ENCODE assay signal across 27 cellular contexts in the genomic region with DNA sequence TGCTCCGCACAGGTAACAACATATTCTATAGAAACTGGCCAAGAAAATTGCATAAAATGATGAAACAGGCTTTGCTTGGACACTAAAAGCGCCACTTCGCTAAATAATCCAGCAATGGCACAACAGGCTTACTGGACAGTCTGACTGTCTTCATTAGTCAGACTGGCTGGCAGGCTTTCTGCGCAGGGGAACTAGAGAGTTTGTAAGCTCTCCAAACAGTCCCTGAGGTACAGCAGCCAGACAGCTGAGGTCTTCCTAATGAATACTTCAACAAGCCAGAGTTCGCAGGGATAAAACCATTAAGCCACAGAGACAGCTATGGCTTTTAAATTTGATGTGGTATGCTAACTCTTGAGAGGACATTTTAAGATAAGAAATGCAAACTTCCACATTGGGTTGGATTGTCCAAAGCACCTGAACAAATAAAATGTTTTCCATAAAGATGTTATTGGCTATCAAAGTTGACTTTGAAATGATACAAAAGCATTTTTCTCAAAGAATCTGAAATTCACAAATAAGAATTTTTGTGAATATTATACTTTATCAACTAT. TPM values are rescaled to one million over a fixed set of nuclear protein-coding genes. Genes with fewer than 3 reads are reported as not detected.
A peak's percentile ranks its signal among the peaks of the same experiment; 100 is the strongest.
DNase-seq lines count a peak whose midpoint lies in the region; ATAC-seq, FAIRE-seq and TF ChIP-seq lines count a peak whose summit lies in the region.
"Had no signal": no experiment of that assay in that cellular context is flagged by ENCODE, and none has a peak within 500 bp of the region (broad histone marks: within the 10 kb centered on the region; RNA-seq: fewer than 3 reads in every experiment).

No MANE protein-coding gene starts in this region.

- CTCF ChIA-PET in activated CD4-positive, alpha-beta T cell treated with anti-CD3 and anti-CD28 coated beads for 36 hours (lab: Charles Lee) = interaction anchor here (1.1 kb wide), 1 partner anchor 257 kb away, joined by 3 read pairs; no protein-coding TSS in a partner anchor

- H3K36me3 ChIP-seq in pancreas = no peaks in the 10 kb centered on the region
- H3K36me3 ChIP-seq: BLaER1 treated with 17β-estradiol and CSF1 and Interleukin-3, amounts not matched to agents 10 nM and 100 nM had no signal

- no peaks in the 10 kb centered on the region for H3K27me3 ChIP-seq in pancreas
- H3K27me3 ChIP-seq: BLaER1 treated with 17β-estradiol and CSF1 and Interleukin-3, amounts not matched to agents 10 nM and 100 nM had no signal

- peak; percentile 55 for FAIRE-seq in islet of Langerhans (lab: Jason Lieb, UNC)
- peak; percentile 13 for FAIRE-seq in pancreas (lab: Jason Lieb, UNC)
- FAIRE-seq: A549, G401.6, H1, HTR-8/SVneo, K562 had no signal

- no peaks in the 10 kb centered on the region for H3K9me3 Mint-ChIP-seq in activated T-helper 2 cell treated with anti-CD3 and anti-CD28 coated beads, Interferon-gamma antibody, Interleukin-2, Interleukin-4, amounts not matched to agents 10 μg/mL and 5 μg/mL and 100 μg/mL, durations not matched to agents 14 hours and 24 hours and 36 hours
- H3K9me3 Mint-ChIP-seq in activated CD4-positive, alpha-beta T cell treated with anti-CD3 and anti-CD28 coated beads for 36 hours (ENCODE audit: low read depth) = no peaks in the 10 kb centered on the region
- H3K9me3 Mint-ChIP-seq: CD4-positive, alpha-beta T cell had no signal

- peaks cover 17% of the 10 kb centered on the region for H3K27me3 Mint-ChIP-seq in activated T-helper 2 cell treated with anti-CD3 and anti-CD28 coated beads, Interferon-gamma antibody, Interleukin-2, Interleukin-4, amounts not matched to agents 10 μg/mL and 5 μg/mL and 100 μg/mL, durations not matched to agents 14 hours and 24 hours and 36 hours (ENCODE audit: low read depth)
- peaks cover 2% of the 10 kb centered on the region for H3K27me3 Mint-ChIP-seq in activated CD4-positive, alpha-beta T cell treated with anti-CD3 and anti-CD28 coated beads for 36 hours

- intact Hi-C loops in pancreas (cut with DNase I) = no loop called here
- intact Hi-C loops in activated T-helper 2 cell treated with anti-CD3 and anti-CD28 coated beads, Interferon-gamma antibody, Interleukin-2, Interleukin-4, amounts not matched to agents 10 μg/mL and 5 μg/mL and 100 μg/mL, durations not matched to agents 14 hours and 24 hours and 36 hours (cut with micrococcal nuclease) = no loop called here
- intact Hi-C loops in activated CD4-positive, alpha-beta T cell treated with anti-CD3 and anti-CD28 coated beads for 36 hours (cut with DNase I, micrococcal nuclease) = no loop called here

- POLR2A ChIA-PET in activated CD4-positive, alpha-beta T cell treated with anti-CD3 and anti-CD28 coated beads for 36 hours (lab: Charles Lee) = no interaction called here

- H3K27ac ChIP-seq in VCaP (0 out of 2 replicates have a peak overlapping the region, but pooled peaks have one; percentile 55), pancreas (peak overlapping the region in 1 of 4 donors; percentile 25)
- H3K27ac ChIP-seq: BLaER1 treated with 17β-estradiol and CSF1 and Interleukin-3, amounts not matched to agents 10 nM and 100 nM; PC-9 had no signal

- no peaks in the 10 kb centered on the region for H3K9me3 ChIP-seq in pancreas
- H3K9me3 ChIP-seq: A549 had no signal

- H3K4me1 Mint-ChIP-seq in activated T-helper 2 cell treated with anti-CD3 and anti-CD28 coated beads, Interferon-gamma antibody, Interleukin-2, Interleukin-4, amounts not matched to agents 10 μg/mL and 5 μg/mL and 100 μg/mL, durations not matched to agents 14 hours and 24 hours and 36 hours (ENCODE audit: low read depth) = no peaks in the 10 kb centered on the region
- H3K4me1 Mint-ChIP-seq in activated CD4-positive, alpha-beta T cell treated with anti-CD3 and anti-CD28 coated beads for 36 hours = peaks cover 6% of the 10 kb centered on the region

- H3K27ac Mint-ChIP-seq in activated T-helper 2 cell treated with anti-CD3 and anti-CD28 coated beads, Interferon-gamma antibody, Interleukin-2, Interleukin-4, amounts not matched to agents 10 μg/mL and 5 μg/mL and 100 μg/mL, durations not matched to agents 14 hours and 24 hours and 36 hours = no peak overlapping the region
- H3K27ac Mint-ChIP-seq in activated CD4-positive, alpha-beta T cell treated with anti-CD3 and anti-CD28 coated beads for 36 hours = no peak overlapping the region
- H3K27ac Mint-ChIP-seq: CD4-positive, alpha-beta T cell had no signal

- H3K4me3 ChIP-seq in LNCaP clone FGC (ENCODE audit: low read depth, low read length) (no peak overlapping the region), pancreas (no peak overlapping the region)
- H3K4me3 ChIP-seq: A549; BLaER1 treated with 17β-estradiol and CSF1 and Interleukin-3, amounts not matched to agents 10 nM and 100 nM; K562; PC-9 had no signal

- DNase-seq in LNCaP clone FGC (ENCODE audit: low read depth) (peak; percentile 31), pancreas (peak in 4 of 6 donors; percentile 24 to 38 (median 32))
- DNase-seq in activated T-helper 2 cell treated with anti-CD3 and anti-CD28 coated beads, Interferon-gamma antibody, Interleukin-2, Interleukin-4, amounts not matched to agents 10 μg/mL and 5 μg/mL and 100 μg/mL, durations not matched to agents 14 hours and 24 hours and 36 hours (ENCODE audit: low spot score) = no peak
- no peak for DNase-seq in activated CD4-positive, alpha-beta T cell treated with anti-CD3 and anti-CD28 coated beads for 36 hours
- DNase-seq: AML-193; CD4-positive, alpha-beta T cell; HCEC 1CT; MM.1S; NCI-H1694; NCI-H2029 treated with DMSO at 0.1 percent for 48 hours; NCI-H2171; NCI-H226; NCI-H510A; NCI-H69; PC-9; Right ventricle myocardium superior had no signal

- TF ChIP-seq CTCF in LNCaP clone FGC (IDR thresholded peaks at IDR 0.05; ENCODE audit: control insufficient read depth, extremely low read depth, insufficient read depth) = no peak
- no peak for TF ChIP-seq CTCF in VCaP (conservative IDR thresholded peaks at IDR 0.05)
- TF ChIP-seq CTCF in pancreas (IDR thresholded peaks at IDR 0.05) = no peak

- H3K4me1 ChIP-seq in pancreas = peaks cover 15 to 25% (median 23%) of the 10 kb centered on the region in 3 donors
- H3K4me1 ChIP-seq: BLaER1 treated with 17β-estradiol and CSF1 and Interleukin-3, amounts not matched to agents 10 nM and 100 nM had no signal

- H3K4me3 Mint-ChIP-seq in activated T-helper 2 cell treated with anti-CD3 and anti-CD28 coated beads, Interferon-gamma antibody, Interleukin-2, Interleukin-4, amounts not matched to agents 10 μg/mL and 5 μg/mL and 100 μg/mL, durations not matched to agents 14 hours and 24 hours and 36 hours (ENCODE audit: low read depth) = no peak overlapping the region
- no peak overlapping the region for H3K4me3 Mint-ChIP-seq in activated CD4-positive, alpha-beta T cell treated with anti-CD3 and anti-CD28 coated beads for 36 hours
- H3K4me3 Mint-ChIP-seq: CD4-positive, alpha-beta T cell had no signal

- no peaks in the 10 kb centered on the region for H3K36me3 Mint-ChIP-seq in activated T-helper 2 cell treated with anti-CD3 and anti-CD28 coated beads, Interferon-gamma antibody, Interleukin-2, Interleukin-4, amounts not matched to agents 10 μg/mL and 5 μg/mL and 100 μg/mL, durations not matched to agents 14 hours and 24 hours and 36 hours (ENCODE audit: low read depth)
- H3K36me3 Mint-ChIP-seq in activated CD4-positive, alpha-beta T cell treated with anti-CD3 and anti-CD28 coated beads for 36 hours (ENCODE audit: low read depth) = no peaks in the 10 kb centered on the region

- 53 to 60% methylated on average over 5 of the region's 5 CpGs for WGBS in pancreas, 2 donors

- ATAC-seq in pancreas = peak; percentile 61 to 79 (median 74)
- no peak for ATAC-seq in activated CD4-positive, alpha-beta T cell treated with anti-CD3 and anti-CD28 coated beads for 36 hours
- ATAC-seq in GM21515 (IDR thresholded peaks at IDR 0.05; ENCODE audit: unreplicated experiment) = no peak
- ATAC-seq: A549, K562 had no signal

RNA-seq across cellular contexts. Expression of gene PLK2, which starts 20.7 kb away (rescaled TPM):
- total RNA-seq in pancreas = 10 to 100 TPM; 16.2 to 40.3 (median 25.6) TPM
- 10 to 100 TPM; 16.3 to 47.8 TPM for polyA plus RNA-seq in pancreas
- 18.2 and 20.1 TPM in 2 replicates for total RNA-seq in activated T-helper 2 cell treated with anti-CD3 and anti-CD28 coated beads, Interferon-gamma antibody, Interleukin-2, Interleukin-4, amounts not matched to agents 10 μg/mL and 5 μg/mL and 100 μg/mL, durations not matched to agents 14 hours and 24 hours and 36 hours
- 1 to 10 TPM; 3.0 to 3.8 TPM for total RNA-seq in activated CD4-positive, alpha-beta T cell treated with anti-CD3 and anti-CD28 coated beads for 36 hours
- polyA plus RNA-seq: K562 had no signal

RNA-seq across cellular contexts. Expression of gene GAPT, which starts 52.1 kb away (rescaled TPM):
- 1 to 10 TPM in 3 of 6 donors, under 1 TPM in 1, not detected in 2; 0.16 to 3.2 (median 1.3) TPM for total RNA-seq in pancreas
- under 1 TPM; 0.28 to 0.38 TPM for polyA plus RNA-seq in pancreas
- not detected in 2 replicates for total RNA-seq in activated T-helper 2 cell treated with anti-CD3 and anti-CD28 coated beads, Interferon-gamma antibody, Interleukin-2, Interleukin-4, amounts not matched to agents 10 μg/mL and 5 μg/mL and 100 μg/mL, durations not matched to agents 14 hours and 24 hours and 36 hours
- total RNA-seq in activated CD4-positive, alpha-beta T cell treated with anti-CD3 and anti-CD28 coated beads for 36 hours = not detected
- total RNA-seq: CD4-positive, alpha-beta T cell; H1; K562; PC-9; RPMI7951; SK-MEL-5 had no signal
- polyA plus RNA-seq: A549, H1, K562 had no signal

Comparison
In these comparisons a context has a peak if more than half of its experiments do, and no peak if none do; other contexts are left out.
1. DNase-seq: peak in LNCaP clone FGC (single experiment) and pancreas (4 of 6); none in activated T-helper 2 cell treated with anti-CD3 and anti-CD28 coated beads, Interferon-gamma antibody, Interleukin-2, Interleukin-4, amounts not matched to agents 10 μg/mL and 5 μg/mL and 100 μg/mL, durations not matched to agents 14 hours and 24 hours and 36 hours (single experiment) and activated CD4-positive, alpha-beta T cell treated with anti-CD3 and anti-CD28 coated beads for 36 hours (single experiment).
2. ATAC-seq: peak in pancreas (4 of 4); none in activated CD4-positive, alpha-beta T cell treated with anti-CD3 and anti-CD28 coated beads for 36 hours (single experiment) and GM21515 (single experiment).